37 cellular contexts compared by ENCODE assay signal in the genomic region with DNA sequence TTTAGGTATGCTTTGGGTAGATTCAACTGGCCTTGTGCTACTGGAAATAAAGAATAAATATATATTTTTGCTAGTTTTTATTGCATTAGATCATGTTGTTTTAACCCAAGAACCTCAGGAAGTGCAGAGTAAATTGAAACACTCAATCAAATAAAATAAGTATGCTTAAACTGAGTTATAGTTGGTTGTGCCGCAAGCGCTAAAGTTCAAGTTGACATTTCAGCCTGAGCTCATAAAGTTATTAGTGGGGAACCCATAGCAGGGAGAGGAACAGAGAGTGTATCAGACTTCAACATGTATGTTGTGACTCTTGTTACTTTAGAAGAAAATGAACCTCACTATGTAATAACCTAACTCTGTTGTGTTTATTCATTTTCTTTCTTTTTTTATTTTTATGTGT. TPM values are rescaled to one million over a fixed set of nuclear protein-coding genes. Genes with fewer than 3 reads are reported as not detected.
"Had no signal": no experiment of that assay in that cellular context is flagged by ENCODE, and none has a peak within 500 bp of the region (broad histone marks: within the 10 kb centered on the region; RNA-seq: fewer than 3 reads in every experiment).

No MANE protein-coding gene starts in this region.

- H3K36me3 ChIP-seq: adrenal gland, ascending aorta, brain microvascular endothelial cell, breast epithelium, cardiac muscle cell had no signal

- H3K27ac ChIP-seq: adrenal gland, ascending aorta, body of pancreas, brain microvascular endothelial cell, breast epithelium, cardiac muscle cell had no signal

- H3K36me3 Mint-ChIP-seq: activated naive CD4-positive, alpha-beta T cell treated with anti-CD3 and anti-CD28 coated beads, Interleukin-2, amount 10 ng/mL, durations not matched to agents 7 days and 5 days; activated naive CD4-positive, alpha-beta T cell treated with anti-CD3 and anti-CD28 coated beads, Interleukin-2, amount 50 U/mL, for 72 hours; activated naive CD8-positive, alpha-beta T cell; activated naive CD8-positive, alpha-beta T cell treated with anti-CD3 and anti-CD28 coated beads for 36 hours; activated naive CD8-positive, alpha-beta T cell treated with anti-CD3 and anti-CD28 coated beads, Interleukin-2, amount 10 ng/mL, durations not matched to agents 7 days and 5 days; brain had no signal

- H3K9me3 ChIP-seq: adrenal gland, body of pancreas had no signal

- H3K4me1 ChIP-seq: adrenal gland, ascending aorta, body of pancreas, breast epithelium had no signal

- H3K4me1 Mint-ChIP-seq: activated naive CD4-positive, alpha-beta T cell treated with anti-CD3 and anti-CD28 coated beads, Interleukin-2, amount 10 ng/mL, durations not matched to agents 7 days and 5 days; activated naive CD4-positive, alpha-beta T cell treated with anti-CD3 and anti-CD28 coated beads, Interleukin-2, amount 50 U/mL, for 24 hours; activated naive CD8-positive, alpha-beta T cell treated with anti-CD3 and anti-CD28 coated beads for 36 hours; activated naive CD8-positive, alpha-beta T cell treated with anti-CD3 and anti-CD28 coated beads, Interleukin-2, amount 10 ng/mL, durations not matched to agents 7 days and 5 days; activated naive CD8-positive, alpha-beta T cell treated with anti-CD3 and anti-CD28 coated beads, Interleukin-2, amount 50 U/mL, for 24 hours; activated T-helper 17 cell treated with anti-CD3 and anti-CD28 coated beads, Interleukin-2, amount 50 U/mL, for 72 hours; brain; central memory CD8-positive, alpha-beta T cell had no signal

- DNase-seq: activated effector memory CD4-positive, alpha-beta T cell treated with anti-CD3 and anti-CD28 coated beads, Interleukin-2, amount 50 U/mL, for 16 hours; activated effector memory CD4-positive, alpha-beta T cell treated with Interleukin-2 at 50 U/mL for 16 hours; activated gamma-delta T cell; activated gamma-delta T cell treated with Interleukin-2 at 50 U/mL for 16 hours; activated naive CD4-positive, alpha-beta T cell; activated naive CD4-positive, alpha-beta T cell treated with anti-CD3 and anti-CD28 coated beads for 36 hours; activated naive CD4-positive, alpha-beta T cell treated with anti-CD3 and anti-CD28 coated beads, Interleukin-2, amount 10 ng/mL, durations not matched to agents 7 days and 5 days; activated naive CD4-positive, alpha-beta T cell treated with anti-CD3 and anti-CD28 coated beads, Interleukin-2, amount 50 U/mL, for 16 hours; activated naive CD4-positive, alpha-beta T cell treated with Interleukin-2 at 50 U/mL for 16 hours; activated naive CD8-positive, alpha-beta T cell treated with anti-CD3 and anti-CD28 coated beads for 36 hours; activated naive CD8-positive, alpha-beta T cell treated with anti-CD3 and anti-CD28 coated beads, Interleukin-2, amount 10 ng/mL, durations not matched to agents 7 days and 5 days; activated naive CD8-positive, alpha-beta T cell treated with anti-CD3 and anti-CD28 coated beads, Interleukin-2, amount 50 U/mL, for 24 hours; activated T-cell treated with anti-CD3 and anti-CD28 coated beads, Interleukin-2, amount 50 U/mL, for 1 hour; activated T-cell treated with anti-CD3 and anti-CD28 coated beads, Interleukin-2, amount 50 U/mL, for 24 hours; activated T-cell treated with anti-CD3 and anti-CD28 coated beads, Interleukin-2, amount 50 U/mL, for 4 hours; activated T-cell treated with anti-CD3 and anti-CD28 coated beads, Interleukin-2, amount 50 U/mL, for 48 hours; activated T-cell treated with anti-CD3 and anti-CD28 coated beads, Interleukin-2, amount 50 U/mL, for 72 hours; adrenal gland; amniotic stem cell; amygdala; anterior cingulate cortex; body of pancreas; brain microvascular endothelial cell; caudate nucleus; central memory CD4-positive, alpha-beta T cell; cerebellar nuclear complex had no signal

- H3K4me3 Mint-ChIP-seq: activated naive CD4-positive, alpha-beta T cell treated with anti-CD3 and anti-CD28 coated beads for 36 hours; activated naive CD4-positive, alpha-beta T cell treated with anti-CD3 and anti-CD28 coated beads, Interleukin-2, amount 10 ng/mL, durations not matched to agents 7 days and 5 days; activated naive CD4-positive, alpha-beta T cell treated with anti-CD3 and anti-CD28 coated beads, Interleukin-2, amount 50 U/mL, for 24 hours; activated naive CD8-positive, alpha-beta T cell; activated naive CD8-positive, alpha-beta T cell treated with anti-CD3 and anti-CD28 coated beads for 36 hours; activated naive CD8-positive, alpha-beta T cell treated with anti-CD3 and anti-CD28 coated beads, Interleukin-2, amount 10 ng/mL, durations not matched to agents 7 days and 5 days; activated naive CD8-positive, alpha-beta T cell treated with anti-CD3 and anti-CD28 coated beads, Interleukin-2, amount 50 U/mL, for 24 hours; activated T-cell treated with anti-CD3 and anti-CD28 coated beads, Interleukin-2, amount 50 U/mL, for 24 hours; activated T-cell treated with anti-CD3 and anti-CD28 coated beads, Interleukin-2, amount 50 U/mL, for 4 hours; activated T-cell treated with anti-CD3 and anti-CD28 coated beads, Interleukin-2, amount 50 U/mL, for 72 hours; activated T-helper 1 cell treated with anti-CD3 and anti-CD28 coated beads, Interleukin-12 subunit alpha, Interleukin-12 subunit beta, Interleukin-2, Interleukin-4 antibody, amounts not matched to agents 30 ng/mL and 10 ng/mL and 1 ng/mL, durations not matched to agents 14 hours and 24 hours and 36 hours; activated T-helper 17 cell treated with anti-CD3 and anti-CD28 coated beads, Interleukin-2, amount 50 U/mL, for 72 hours; brain; central memory CD8-positive, alpha-beta T cell had no signal

- H3K27me3 ChIP-seq: ascending aorta, body of pancreas, brain microvascular endothelial cell, breast epithelium, cardiac muscle cell had no signal

- H3K9me3 Mint-ChIP-seq: activated naive CD4-positive, alpha-beta T cell treated with anti-CD3 and anti-CD28 coated beads for 36 hours; activated naive CD4-positive, alpha-beta T cell treated with anti-CD3 and anti-CD28 coated beads, Interleukin-2, amount 10 ng/mL, durations not matched to agents 7 days and 5 days; activated naive CD4-positive, alpha-beta T cell treated with anti-CD3 and anti-CD28 coated beads, Interleukin-2, amount 50 U/mL, for 24 hours; activated naive CD4-positive, alpha-beta T cell treated with anti-CD3 and anti-CD28 coated beads, Interleukin-2, amount 50 U/mL, for 72 hours; activated naive CD8-positive, alpha-beta T cell treated with anti-CD3 and anti-CD28 coated beads for 36 hours; activated naive CD8-positive, alpha-beta T cell treated with anti-CD3 and anti-CD28 coated beads, Interleukin-2, amount 10 ng/mL, durations not matched to agents 7 days and 5 days; activated naive CD8-positive, alpha-beta T cell treated with anti-CD3 and anti-CD28 coated beads, Interleukin-2, amount 50 U/mL, for 24 hours; activated T-cell treated with anti-CD3 and anti-CD28 coated beads, Interleukin-2, amount 50 U/mL, for 4 hours; activated T-cell treated with anti-CD3 and anti-CD28 coated beads, Interleukin-2, amount 50 U/mL, for 72 hours; activated T-helper 1 cell treated with anti-CD3 and anti-CD28 coated beads, Interleukin-12 subunit alpha, Interleukin-12 subunit beta, Interleukin-2, Interleukin-4 antibody, amounts not matched to agents 30 ng/mL and 10 ng/mL and 1 ng/mL, durations not matched to agents 14 hours and 24 hours and 36 hours; activated T-helper 17 cell treated with anti-CD3 and anti-CD28 coated beads, Interleukin-2, amount 50 U/mL, for 72 hours; activated T-helper 2 cell treated with anti-CD3 and anti-CD28 coated beads, Interferon-gamma antibody, Interleukin-2, Interleukin-4, amounts not matched to agents 10 μg/mL and 5 μg/mL and 100 μg/mL, durations not matched to agents 14 hours and 24 hours and 36 hours; central memory CD8-positive, alpha-beta T cell had no signal

- H3K27ac Mint-ChIP-seq: activated naive CD4-positive, alpha-beta T cell treated with anti-CD3 and anti-CD28 coated beads for 36 hours; activated naive CD4-positive, alpha-beta T cell treated with anti-CD3 and anti-CD28 coated beads, Interleukin-2, amount 10 ng/mL, durations not matched to agents 7 days and 5 days; activated naive CD4-positive, alpha-beta T cell treated with anti-CD3 and anti-CD28 coated beads, Interleukin-2, amount 50 U/mL, for 24 hours; activated naive CD4-positive, alpha-beta T cell treated with anti-CD3 and anti-CD28 coated beads, Interleukin-2, amount 50 U/mL, for 72 hours; activated naive CD8-positive, alpha-beta T cell; activated naive CD8-positive, alpha-beta T cell treated with anti-CD3 and anti-CD28 coated beads for 36 hours; activated naive CD8-positive, alpha-beta T cell treated with anti-CD3 and anti-CD28 coated beads, Interleukin-2, amount 10 ng/mL, durations not matched to agents 7 days and 5 days; activated naive CD8-positive, alpha-beta T cell treated with anti-CD3 and anti-CD28 coated beads, Interleukin-2, amount 50 U/mL, for 24 hours; activated T-cell treated with anti-CD3 and anti-CD28 coated beads, Interleukin-2, amount 50 U/mL, for 24 hours; activated T-cell treated with anti-CD3 and anti-CD28 coated beads, Interleukin-2, amount 50 U/mL, for 72 hours; activated T-helper 1 cell treated with anti-CD3 and anti-CD28 coated beads, Interleukin-12 subunit alpha, Interleukin-12 subunit beta, Interleukin-2, Interleukin-4 antibody, amounts not matched to agents 30 ng/mL and 10 ng/mL and 1 ng/mL, durations not matched to agents 14 hours and 24 hours and 36 hours; activated T-helper 17 cell treated with anti-CD3 and anti-CD28 coated beads, Interleukin-2, amount 50 U/mL, for 72 hours; activated T-helper 2 cell treated with anti-CD3 and anti-CD28 coated beads, Interferon-gamma antibody, Interleukin-2, Interleukin-4, amounts not matched to agents 10 μg/mL and 5 μg/mL and 100 μg/mL, durations not matched to agents 14 hours and 24 hours and 36 hours; brain had no signal

- H3K4me3 ChIP-seq: adrenal gland, ascending aorta, body of pancreas, breast epithelium, cardiac muscle cell had no signal

- ATAC-seq: activated naive CD4-positive, alpha-beta T cell treated with anti-CD3 and anti-CD28 coated beads, Interleukin-2, amount 50 U/mL, for 72 hours; activated naive CD8-positive, alpha-beta T cell treated with anti-CD3 and anti-CD28 coated beads, Interleukin-2, amount 50 U/mL, for 24 hours; activated T-cell treated with anti-CD3 and anti-CD28 coated beads, Interleukin-2, amount 50 U/mL, for 4 hours; activated T-cell treated with anti-CD3 and anti-CD28 coated beads, Interleukin-2, amount 50 U/mL, for 72 hours; activated T-helper 17 cell treated with anti-CD3 and anti-CD28 coated beads, Interleukin-2, amount 50 U/mL, for 72 hours; body of pancreas had no signal

RNA-seq across cellular contexts. Expression of a gene that starts 25.2 kb away (rescaled TPM):
- total RNA-seq: activated T-helper 17 cell treated with anti-CD3 and anti-CD28 coated beads, Interleukin-2, amount 50 U/mL, for 72 hours had no signal
